26 cellular contexts compared by ENCODE assay signal in the genomic region with DNA sequence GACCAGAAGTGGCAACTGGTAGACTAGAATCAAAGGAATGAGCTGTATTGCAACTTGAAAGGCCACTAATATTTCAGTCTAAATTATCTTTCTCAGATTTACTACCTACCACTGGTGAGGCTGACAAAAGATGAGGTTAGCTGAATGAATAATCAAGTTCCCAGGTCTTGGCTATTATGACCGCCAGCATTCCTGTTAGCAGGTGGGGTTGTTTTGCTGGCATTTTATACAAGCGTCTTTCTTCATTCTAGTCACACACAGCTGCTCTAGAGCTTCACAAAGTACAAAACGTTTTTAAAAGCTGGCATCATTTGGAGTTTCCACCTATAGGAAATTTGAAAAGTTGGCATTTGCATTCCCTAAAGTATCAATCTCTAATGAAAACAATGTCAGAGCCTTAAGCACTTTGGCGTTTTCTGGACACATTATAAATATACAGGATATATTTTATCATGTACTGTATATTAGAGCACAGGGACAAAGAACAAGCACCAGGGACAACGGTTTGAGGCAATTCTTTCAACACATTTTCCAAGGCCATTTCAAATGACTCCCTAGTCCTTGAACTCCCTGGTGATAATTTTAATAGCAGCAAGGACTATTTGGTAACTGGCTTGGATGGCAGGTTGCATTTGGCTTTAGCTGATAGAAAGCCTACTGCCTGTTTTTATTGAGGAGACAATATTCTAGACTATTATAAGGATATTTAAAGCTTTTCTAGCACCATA.
"Had no signal": no experiment of that assay in that cellular context is flagged by ENCODE, and none has a peak within 500 bp of the region (broad histone marks: within the 10 kb centered on the region; RNA-seq: fewer than 3 reads in every experiment).

No MANE protein-coding gene starts in this region.

- H3K27ac Mint-ChIP-seq: memory B cell; naive thymus-derived CD4-positive, alpha-beta T cell; nephron; neural progenitor cell; stimulated activated effector memory CD8-positive, alpha-beta T cell treated with anti-CD3 and anti-CD28 coated beads, Interleukin-12 subunit alpha, Interleukin-12 subunit beta, amount 100 ng/mL, for 72 hours; type B pancreatic cell had no signal

- H3K4me3 ChIP-seq: colonic mucosa, gastroesophageal sphincter, heart left ventricle, hepatocyte, lung, mucosa of descending colon, neural progenitor cell, right lobe of liver, smooth muscle cell, stomach, thyroid gland had no signal

- H3K27ac ChIP-seq: colonic mucosa, epithelial cell of prostate, gastroesophageal sphincter, heart left ventricle, hepatocyte, neural progenitor cell, right lobe of liver, stomach, thyroid gland had no signal

- H3K4me3 Mint-ChIP-seq: central memory CD8-positive, alpha-beta T cell; memory B cell; naive thymus-derived CD4-positive, alpha-beta T cell; nephron; neural progenitor cell; stimulated activated effector memory CD8-positive, alpha-beta T cell treated with anti-CD3 and anti-CD28 coated beads, Interleukin-12 subunit alpha, Interleukin-12 subunit beta, amount 100 ng/mL, for 72 hours; type B pancreatic cell had no signal

- H3K9me3 ChIP-seq: colonic mucosa, gastroesophageal sphincter, heart left ventricle, mucosa of descending colon, right lobe of liver, stomach, thyroid gland had no signal

- H3K79me2 ChIP-seq: hepatocyte had no signal

- H2AFZ ChIP-seq: hepatocyte, neural progenitor cell had no signal

- H3K27me3 ChIP-seq: colonic mucosa, heart left ventricle, hepatocyte, neural progenitor cell, right lobe of liver, stomach, thyroid gland had no signal

- H3K36me3 Mint-ChIP-seq: memory B cell; naive thymus-derived CD4-positive, alpha-beta T cell; stimulated activated effector memory CD8-positive, alpha-beta T cell treated with anti-CD3 and anti-CD28 coated beads, Interleukin-12 subunit alpha, Interleukin-12 subunit beta, amount 100 ng/mL, for 72 hours; type B pancreatic cell had no signal

- H3K9me3 Mint-ChIP-seq: type B pancreatic cell had no signal

- H3K36me3 ChIP-seq: colonic mucosa, gastroesophageal sphincter, heart left ventricle, neural progenitor cell, right lobe of liver, stomach, thyroid gland had no signal

- ATAC-seq: esophagus mucosa; gastroesophageal sphincter; left lobe of liver; mucosa of descending colon; naive thymus-derived CD4-positive, alpha-beta T cell; right lobe of liver; stimulated activated effector memory CD8-positive, alpha-beta T cell treated with anti-CD3 and anti-CD28 coated beads, Interleukin-12 subunit alpha, Interleukin-12 subunit beta, amount 100 ng/mL, for 72 hours had no signal

- H3K4me1 ChIP-seq: colonic mucosa, gastroesophageal sphincter, heart left ventricle, neural progenitor cell, right lobe of liver, stomach, thyroid gland had no signal

- DNase-seq: colonic mucosa; foreskin fibroblast; heart left ventricle; kidney; mucosa of descending colon; naive thymus-derived CD4-positive, alpha-beta T cell; posterior cingulate gyrus; right lobe of liver; stimulated activated CD4-positive, alpha-beta T cell treated with anti-CD3 and anti-CD28 coated beads, Interleukin-2, amount 100 ng/mL, for 24 hours; stimulated activated CD4-positive, alpha-beta T cell treated with anti-CD3 and anti-CD28 coated beads, Interleukin-4, amount 100 ng/mL, for 24 hours; stimulated activated naive CD4-positive, alpha-beta T cell treated with Interleukin-2 at 50 U/mL for 16 hours; stomach; thyroid gland had no signal

- H3K4me1 Mint-ChIP-seq: central memory CD8-positive, alpha-beta T cell; memory B cell; naive thymus-derived CD4-positive, alpha-beta T cell; nephron; stimulated activated effector memory CD8-positive, alpha-beta T cell treated with anti-CD3 and anti-CD28 coated beads, Interleukin-12 subunit alpha, Interleukin-12 subunit beta, amount 100 ng/mL, for 72 hours had no signal

- H3K27me3 Mint-ChIP-seq: central memory CD8-positive, alpha-beta T cell; memory B cell; naive thymus-derived CD4-positive, alpha-beta T cell; type B pancreatic cell had no signal

- H3K9ac ChIP-seq: neural progenitor cell had no signal

- H3K4me2 ChIP-seq: hepatocyte, neural progenitor cell, smooth muscle cell had no signal
